11 cellular contexts compared by ENCODE assay signal in the genomic region with DNA sequence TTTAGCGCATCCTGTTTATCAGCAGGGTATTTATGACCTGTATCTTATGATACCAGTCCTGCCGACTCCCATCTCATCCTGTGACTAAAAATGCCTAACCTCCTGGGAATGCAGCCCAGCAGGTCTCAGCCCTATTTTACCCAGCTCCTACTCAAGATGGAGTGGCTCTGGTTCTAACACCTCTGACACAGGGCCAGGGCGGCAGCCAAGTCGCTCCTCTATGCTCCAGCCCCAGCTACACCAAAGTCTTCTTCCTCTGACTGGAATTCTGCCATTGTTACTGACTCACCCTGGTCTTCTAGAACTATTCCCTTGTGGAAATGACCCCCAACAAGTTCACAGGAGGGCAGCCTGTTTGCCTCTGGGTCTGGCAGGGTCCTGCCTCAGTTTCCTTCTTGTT. TPM values are rescaled to one million over a fixed set of nuclear protein-coding genes. Genes with fewer than 3 reads are reported as not detected.
DNase-seq lines count a peak whose midpoint lies in the region; TF ChIP-seq lines count a peak whose summit lies in the region.
"Had no signal": no experiment of that assay in that cellular context is flagged by ENCODE, and none has a peak within 500 bp of the region (broad histone marks: within the 10 kb centered on the region; RNA-seq: fewer than 3 reads in every experiment).

No MANE protein-coding gene starts in this region.

- H3K36me3 ChIP-seq in GM23248 (ENCODE audit: low read depth) (no peaks in the 10 kb centered on the region), hepatocyte (replicated peaks; ENCODE audit: insufficient read depth, low read depth) (no peaks in the 10 kb centered on the region), spleen (no peaks in the 10 kb centered on the region)

- H3K4me1 ChIP-seq in GM23248 (ENCODE audit: insufficient read depth) (peaks cover 29% of the 10 kb centered on the region), hepatocyte (ENCODE audit: insufficient read depth) (peaks cover 39% of the 10 kb centered on the region), spleen (peaks cover 23 to 80% (median 67%) of the 10 kb centered on the region in 6 donors)

- H3K4me3 ChIP-seq in GM23248 (no peak overlapping the region), hepatocyte (no peak overlapping the region), spleen (no peak overlapping the region)

- H3K79me2 ChIP-seq in GM23248 (ENCODE audit: insufficient read depth) (no peaks in the 10 kb centered on the region), hepatocyte (no peaks in the 10 kb centered on the region)

- in situ Hi-C loops in GM23248 (cut with MboI), result no loop called here

- WGBS in GM23248 (ENCODE audit: low coverage in 1 of 2, low lambda C conversion rate in 2 of 2, missing lambda C conversion rate in 2 of 2), 2 experiments, result 79 to 88% methylated on average over 4 of the region's 4 CpGs
- 84% methylated on average over 4 of the region's 4 CpGs for WGBS in hepatocyte (ENCODE audit: low lambda C conversion rate, missing lambda C conversion rate)
- WGBS in spleen, 5 donors, result 87 to 91% (median 89%) methylated on average over 4 of the region's 4 CpGs

- H3F3A ChIP-seq in GM23248 (ENCODE audit: insufficient read depth), result peaks cover 9% of the 10 kb centered on the region

- H4K20me1 ChIP-seq in GM23248 (ENCODE audit: insufficient read depth) (no peaks in the 10 kb centered on the region; the same call in 1 of the 2 replicates), hepatocyte (ENCODE audit: insufficient read depth, poor library complexity, severe bottlenecking) (no peaks in the 10 kb centered on the region)

- DNase-seq in GM23248 (peak; percentile 28), hepatocyte (ENCODE audit: low spot score) (no peak), spleen (peak; percentile 45), inferior parietal cortex (ENCODE audit: extremely low spot score) (no peak), SHP77 treated with DMSO at 0.1 percent for 48 hours (lab: John Stamatoyannopoulos, UW) (no peak), GM20000 (ENCODE audit: low spot score) (no peak)
- DNase-seq in stimulated activated CD4-positive, alpha-beta T cell treated with anti-CD3 and anti-CD28 coated beads, Interleukin-4, amount 100 ng/mL, for 4 hours, result no peak
- DNase-seq: stimulated activated CD4-positive, alpha-beta T cell treated with anti-CD3 and anti-CD28 coated beads, Interleukin-12 subunit alpha, Interleukin-12 subunit beta, amount 100 ng/mL, for 4 hours; stimulated activated naive CD4-positive, alpha-beta T cell treated with Interleukin-2 at 50 U/mL for 16 hours had no signal

- H3K9me3 ChIP-seq in GM23248 (ENCODE audit: low read depth), result no peaks in the 10 kb centered on the region
- no peaks in the 10 kb centered on the region for H3K9me3 ChIP-seq in hepatocyte (ENCODE audit: low read depth)
- H3K9me3 ChIP-seq in spleen, result no peaks in the 10 kb centered on the region

- H3K9ac ChIP-seq in GM23248, result no peak overlapping the region

- H3K9me2 ChIP-seq in GM23248 (ENCODE audit: insufficient read depth), result no peaks in the 10 kb centered on the region
- H3K9me2 ChIP-seq in hepatocyte (replicated peaks; ENCODE audit: insufficient read depth), result no peaks in the 10 kb centered on the region

- TF ChIP-seq POLR2A in spleen (IDR thresholded peaks at IDR 0.05), result no peak

- H3K4me2 ChIP-seq in GM23248 (ENCODE audit: unreplicated experiment) (no peak overlapping the region), hepatocyte (no peak overlapping the region)

- TF ChIP-seq CTCF in VCaP (conservative IDR thresholded peaks at IDR 0.05), result no peak
- no peak for TF ChIP-seq CTCF in hepatocyte (IDR thresholded peaks at IDR 0.05; ENCODE audit: poor library complexity)
- no peak for TF ChIP-seq CTCF in spleen (IDR thresholded peaks at IDR 0.05 in 8 of 11, conservative IDR thresholded peaks at IDR 0.05 in 3 of 11)
- TF ChIP-seq CTCF in GM20000 (IDR thresholded peaks at IDR 0.05; ENCODE audit: extremely low read depth, missing control alignments), result no peak

- H2AFZ ChIP-seq in GM23248 (no peak overlapping the region), hepatocyte (no peak overlapping the region)

- intact Hi-C loops in spleen (cut with DNase I; ENCODE audit: low total_unique reads), result loop anchor here (2.0 kb wide), 1 partner anchor 29 kb away; no protein-coding TSS in a partner anchor

- H3K27me3 ChIP-seq in GM23248 (replicated peaks; ENCODE audit: insufficient read depth) (no peaks in the 10 kb centered on the region), hepatocyte (no peaks in the 10 kb centered on the region), spleen (replicated peaks in 1 of 7) (no peaks in the 10 kb centered on the region)

- H3K27ac ChIP-seq in GM23248, result no peak overlapping the region
- peak overlapping the region; percentile 93 for H3K27ac ChIP-seq in VCaP
- peak overlapping the region; percentile 83 for H3K27ac ChIP-seq in hepatocyte
- H3K27ac ChIP-seq in spleen, result peak overlapping the region in 7 of 8 donors; percentile 65 to 98 (median 96)

RNA-seq across cellular contexts. Expression of a gene that starts 7.9 kb away (rescaled TPM):
- total RNA-seq in GM23248 (2014; rRNA removed; shearing (Covaris generic)), result 3.4 and 4.0 TPM in 2 replicates
- polyA plus RNA-seq in GM23248 (2016; fragmentation: Nextera tagmentation; extraction: Ambion mirVana), result 8.9 and 9.8 TPM in 2 replicates
- 17.9 and 23.6 TPM in 2 replicates for total RNA-seq in hepatocyte
- polyA plus RNA-seq in hepatocyte, result 29.7 and 39.1 TPM in 2 replicates
- 10 to 100 TPM in 1 of 7 donors, 1 to 10 TPM in 6; 5.3 to 10.3 (median 6.9) TPM for total RNA-seq in spleen
- 1 to 10 TPM; 7.7 to 8.9 (median 8.8) TPM for polyA plus RNA-seq in spleen

RNA-seq across cellular contexts. Expression of a gene that starts 16.4 kb away (rescaled TPM):
- total RNA-seq in GM23248 (2014; rRNA removed; shearing (Covaris generic)), result not detected in 2 replicates
- polyA plus RNA-seq in GM23248 (2016; fragmentation: Nextera tagmentation; extraction: Ambion mirVana) (not detected in 2 replicates), hepatocyte (0.47 and 0.97 TPM in 2 replicates), spleen (1 to 10 TPM; 1.2 to 2.0 (median 1.5) TPM)
- total RNA-seq in hepatocyte (1.3 and 2.8 TPM in 2 replicates), spleen (1 to 10 TPM in 3 of 7 donors, under 1 TPM in 4; 0.56 to 2.0 (median 0.95) TPM)
- total RNA-seq: esophagus mucosa had no signal

RNA-seq across cellular contexts. Expression of a gene that starts 46.2 kb away (rescaled TPM):
- total RNA-seq in GM23248 (2014; rRNA removed; shearing (Covaris generic)), result not detected in 2 replicates
- polyA plus RNA-seq in GM23248 (2016; fragmentation: Nextera tagmentation; extraction: Ambion mirVana) (0.15 and 0.19 TPM in 2 replicates), hepatocyte (0.92 and 1.5 TPM in 2 replicates), spleen (1 to 10 TPM; 3.7 to 5.9 (median 3.9) TPM)
- total RNA-seq in hepatocyte (0.57 and 1.1 TPM in 2 replicates), spleen (10 to 100 TPM; 20.6 to 75.2 (median 51.5) TPM)

RNA-seq across cellular contexts. Expression of a gene that starts 48.1 kb away (rescaled TPM):
- total RNA-seq in GM23248 (2014; rRNA removed; shearing (Covaris generic)), result 32.8 and 35.1 TPM in 2 replicates
- 34.9 and 36.3 TPM in 2 replicates for polyA plus RNA-seq in GM23248 (2016; fragmentation: Nextera tagmentation; extraction: Ambion mirVana)
- 4.7 and 10.5 TPM in 2 replicates for total RNA-seq in hepatocyte
- polyA plus RNA-seq in hepatocyte, result 9.9 and 11.3 TPM in 2 replicates
- 100 to 1,000 TPM; 270 to 493 (median 363) TPM for total RNA-seq in spleen
- polyA plus RNA-seq in spleen, result 100 to 1,000 TPM; 389 to 421 (median 410) TPM

Comparison
In these comparisons a context has a peak if more than half of its experiments do, and no peak if none do; other contexts are left out.
1. DNase-seq: peak in GM23248 (single experiment) and spleen (single experiment); none in hepatocyte (single experiment), inferior parietal cortex (single experiment), SHP77 treated with DMSO at 0.1 percent for 48 hours (single experiment), stimulated activated CD4-positive, alpha-beta T cell treated with anti-CD3 and anti-CD28 coated beads, Interleukin-4, amount 100 ng/mL, for 4 hours (0 of 2) and GM20000 (single experiment).
2. RNA of a gene that starts 46.2 kb away (total RNA-seq): 20.6 to 75.2 TPM in spleen; 0.57 to 1.1 TPM in hepatocyte and not detected in GM23248; every median in the first group is over 10 times any median in the second.